Comparison of ENCODE assay signal across 17 cellular contexts in the genomic region with DNA sequence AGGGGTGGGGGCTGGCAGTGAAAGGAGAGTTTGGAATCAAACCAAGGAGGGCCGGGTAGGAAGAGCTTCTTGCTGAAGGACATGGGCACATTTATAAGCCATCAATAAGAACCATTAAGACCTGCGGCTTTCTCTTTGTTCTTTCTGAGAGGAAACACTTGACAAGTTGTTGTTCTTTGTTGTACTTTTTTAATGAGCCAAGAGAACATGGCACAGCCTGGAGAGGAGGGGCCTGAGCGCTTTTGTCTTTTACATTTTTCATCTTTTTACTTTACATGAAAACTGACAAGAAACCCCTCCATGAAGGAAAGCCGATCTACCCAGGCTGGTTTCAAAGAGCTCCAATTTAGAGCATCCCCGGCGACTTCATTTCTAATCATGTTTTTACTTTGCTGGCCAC.
DNase-seq lines count a peak whose midpoint lies in the region; ATAC-seq and TF ChIP-seq lines count a peak whose summit lies in the region.
"Had no signal": no experiment of that assay in that cellular context is flagged by ENCODE, and none has a peak within 500 bp of the region (broad histone marks: within the 10 kb centered on the region; RNA-seq: fewer than 3 reads in every experiment).

No MANE protein-coding gene starts in this region.

- H3K14ac ChIP-seq in mesenchymal stem cell (ENCODE audit: low read length in 2 of 2), result no peak overlapping the region

- no peak overlapping the region for H2BK15ac ChIP-seq in mesenchymal stem cell (ENCODE audit: low read depth, poor library complexity, severe bottlenecking)

- H4K91ac ChIP-seq in mesenchymal stem cell (ENCODE audit: low read length), result no peak overlapping the region

- peaks cover 10% of the 10 kb centered on the region for H3K9me3 ChIP-seq in left ventricle myocardium inferior (replicated peaks)
- no peaks in the 10 kb centered on the region for H3K9me3 ChIP-seq in ascending aorta
- H3K9me3 ChIP-seq in mesenchymal stem cell (ENCODE audit: control insufficient read depth, low read length), result no peaks in the 10 kb centered on the region
- no peaks in the 10 kb centered on the region for H3K9me3 ChIP-seq in tibial artery
- H3K9me3 ChIP-seq in thyroid gland, result no peaks in the 10 kb centered on the region
- H3K9me3 ChIP-seq: colonic mucosa had no signal

- ATAC-seq in Right ventricle myocardium inferior, result no peak
- ATAC-seq: foreskin keratinocyte, K562, SK-N-SH treated with all-trans-retinoic acid at 6 μM for 48 hours had no signal

- H2BK5ac ChIP-seq in mesenchymal stem cell (ENCODE audit: low read depth, low read length, poor library complexity, severe bottlenecking), result no peak overlapping the region

- peak overlapping the region; percentile 7 for H3K9ac ChIP-seq in mesenchymal stem cell (ENCODE audit: low read length)

- in situ Hi-C loops in KBM-7 (cut with MboI; ENCODE audit: low pct_unique_long_range_greater_than_20kb, low sequenced_read_pairs), result no loop called here

- DNase-seq in left ventricle myocardium inferior, result no peak
- DNase-seq in Right ventricle myocardium inferior (ENCODE audit: missing footprints), result no peak
- DNase-seq in ascending aorta (ENCODE audit: low spot score in 2 of 2), result no peak
- DNase-seq in mesenchymal stem cell, result no peak
- no peak for DNase-seq in tibial artery
- DNase-seq in NCI-H2196 treated with DMSO at 0.1 percent for 48 hours (lab: John Stamatoyannopoulos, UW; ENCODE audit: unreplicated experiment), result no peak
- DNase-seq in KBM-7, result no peak
- DNase-seq in thyroid gland, result no peak
- DNase-seq: activated gamma-delta T cell treated with Interleukin-2 at 50 U/mL for 16 hours, brain microvascular endothelial cell, colonic mucosa, foreskin keratinocyte, HCEC 1CT, kidney glomerular epithelial cell, NCI-H1694 treated with DMSO at 0.1 percent for 48 hours had no signal

- 97% methylated on average over 4 of the region's 6 CpGs for WGBS in mesenchymal stem cell
- 60 to 61% methylated on average over 6 of the region's 6 CpGs for WGBS in thyroid gland, 2 donors

- no peak overlapping the region for H3K23ac ChIP-seq in mesenchymal stem cell (ENCODE audit: low read length in 2 of 2)

- no peak overlapping the region for H2BK12ac ChIP-seq in mesenchymal stem cell (ENCODE audit: low read length in 2 of 2)

- H3K27ac ChIP-seq in left ventricle myocardium inferior (replicated peaks) (peak overlapping the region; percentile 8), ascending aorta (peak overlapping the region; percentile 98 to 99), mesenchymal stem cell (ENCODE audit: low read length, poor library complexity, severe bottlenecking) (no peak overlapping the region), tibial artery (peak overlapping the region; percentile 96 to 97), thyroid gland (no peak overlapping the region)
- H3K27ac ChIP-seq: colonic mucosa, foreskin keratinocyte had no signal

- TF ChIP-seq CTCF in left ventricle myocardium inferior (IDR thresholded peaks at IDR 0.05; ENCODE audit: borderline replicate concordance) (no peak), ascending aorta (IDR thresholded peaks at IDR 0.05) (no peak), tibial artery (IDR thresholded peaks at IDR 0.05) (no peak), thyroid gland (IDR thresholded peaks at IDR 0.05) (no peak)

- H3K4me1 ChIP-seq in left ventricle myocardium inferior (peaks cover 75% of the 10 kb centered on the region), ascending aorta (peaks cover 23 to 67% of the 10 kb centered on the region in 2 donors), mesenchymal stem cell (ENCODE audit: control insufficient read depth, insufficient read depth, low read depth, low read length) (peaks cover 10% of the 10 kb centered on the region), tibial artery (peaks cover 4 to 73% (median 59%) of the 10 kb centered on the region in 4 donors), thyroid gland (peaks cover 21 to 49% of the 10 kb centered on the region in 2 donors)
- H3K4me1 ChIP-seq: foreskin keratinocyte had no signal

- H3K27me3 ChIP-seq in left ventricle myocardium inferior (ENCODE audit: low read depth) (peaks cover 40% of the 10 kb centered on the region), ascending aorta (no peaks in the 10 kb centered on the region), mesenchymal stem cell (ENCODE audit: control insufficient read depth in 1 of 2, insufficient read depth in 1 of 2, low read length in 2 of 2) (peaks cover 0 to 19% of the 10 kb centered on the region in 2 experiments), tibial artery (no peaks in the 10 kb centered on the region), thyroid gland (no peaks in the 10 kb centered on the region)
- H3K27me3 ChIP-seq: brain microvascular endothelial cell, colonic mucosa had no signal

- intact Hi-C loops in left ventricle myocardium inferior (cut with micrococcal nuclease) (no loop called here), Right ventricle myocardium inferior (cut with DNase I) (no loop called here), ascending aorta (cut with DNase I) (loop anchor here (2.0 to 10.0 kb wide), 2 partner anchors 121 to 229 kb away; no protein-coding TSS in a partner anchor), tibial artery (cut with DNase I; ENCODE audit: low total_unique reads) (no loop called here), thyroid gland (cut with DNase I) (no loop called here)

- H2BK120ac ChIP-seq in mesenchymal stem cell (ENCODE audit: low read depth, low read length), result no peak overlapping the region

- H3K4me3 ChIP-seq in left ventricle myocardium inferior (no peak overlapping the region), ascending aorta (no peak overlapping the region), mesenchymal stem cell (ENCODE audit: insufficient read depth in 1 of 2, low read depth in 1 of 2, low read length in 2 of 2) (no peak overlapping the region), tibial artery (no peak overlapping the region), thyroid gland (replicated peaks in 1 of 3) (no peak overlapping the region)
- H3K4me3 ChIP-seq: colonic mucosa, K562 had no signal

- H3K4me2 ChIP-seq in mesenchymal stem cell (ENCODE audit: low read length, poor library complexity, severe bottlenecking), result no peak overlapping the region

- H3K79me1 ChIP-seq in mesenchymal stem cell (replicated peaks; ENCODE audit: low read length, poor library complexity, severe bottlenecking), result no peaks in the 10 kb centered on the region

- H3K36me3 ChIP-seq in left ventricle myocardium inferior (no peaks in the 10 kb centered on the region), ascending aorta (no peaks in the 10 kb centered on the region), mesenchymal stem cell (ENCODE audit: control insufficient read depth in 1 of 2, insufficient read depth in 2 of 2, low read depth in 1 of 2, low read length in 2 of 2) (no peaks in the 10 kb centered on the region), tibial artery (no peaks in the 10 kb centered on the region), thyroid gland (no peaks in the 10 kb centered on the region)
- H3K36me3 ChIP-seq: brain microvascular endothelial cell, colonic mucosa had no signal

- no peak overlapping the region for H3K4ac ChIP-seq in mesenchymal stem cell (ENCODE audit: low read depth in 1 of 2, low read length in 2 of 2)

- H4K8ac ChIP-seq in mesenchymal stem cell (ENCODE audit: low read length), result no peak overlapping the region

- no peak overlapping the region for H3K18ac ChIP-seq in mesenchymal stem cell (ENCODE audit: low read depth in 1 of 2, low read length in 2 of 2)

- no peak overlapping the region for H2AFZ ChIP-seq in mesenchymal stem cell (ENCODE audit: low read depth, low read length)

- H2AK5ac ChIP-seq in mesenchymal stem cell (ENCODE audit: low read length, severe bottlenecking), result no peak overlapping the region

- TF ChIP-seq POLR2A in thyroid gland (IDR thresholded peaks at IDR 0.05), result no peak

Comparison
In these comparisons a context has a peak if more than half of its experiments do, and no peak if none do; other contexts are left out.
1. H3K27ac ChIP-seq: peak in left ventricle myocardium inferior (single experiment), ascending aorta (2 of 2) and tibial artery (2 of 2); none in mesenchymal stem cell (single experiment) and thyroid gland (0 of 3).